In genomic region chr21:45621435-45622331, GRCh38 we compare ENCODE assay signal across 1 cellular context. TPM values are rescaled to one million over a fixed set of nuclear protein-coding genes. Genes with fewer than 3 reads are reported as not detected.
"Had no signal": no experiment of that assay in that cellular context is flagged by ENCODE, and none has a peak within 500 bp of the region (broad histone marks: within the 10 kb centered on the region; RNA-seq: fewer than 3 reads in every experiment).

No MANE protein-coding gene starts in this region.

RNA-seq across cellular contexts. Expression of gene PCBP3, which starts 21.8 kb away (rescaled TPM):
- total RNA-seq: skeletal muscle tissue had no signal
